17 cellular contexts compared by ENCODE assay signal in the genomic region with DNA sequence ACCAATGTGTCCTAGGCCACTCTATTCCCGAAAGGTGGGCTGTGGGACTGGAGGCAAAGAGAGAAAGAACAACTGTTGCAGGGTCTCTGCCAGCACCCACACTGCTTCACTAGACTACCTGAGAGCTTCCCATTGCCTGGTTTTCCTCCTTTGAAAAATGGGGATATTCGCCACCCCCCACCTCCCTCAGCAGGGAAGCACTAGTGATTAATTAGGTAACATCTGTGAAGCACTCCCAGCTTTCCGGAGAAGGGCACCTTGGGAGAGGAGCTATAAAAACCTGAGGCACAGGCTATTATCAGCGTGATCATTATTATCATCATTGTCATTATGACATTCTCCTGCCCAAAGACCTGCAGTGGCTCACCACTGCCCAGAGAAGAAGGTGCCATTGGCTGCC.
DNase-seq lines count a peak whose midpoint lies in the region; ATAC-seq, FAIRE-seq and TF ChIP-seq lines count a peak whose summit lies in the region.
"Had no signal": no experiment of that assay in that cellular context is flagged by ENCODE, and none has a peak within 500 bp of the region (broad histone marks: within the 10 kb centered on the region; RNA-seq: fewer than 3 reads in every experiment).

No MANE protein-coding gene starts in this region.

- CTCF ChIA-PET in H1 (lab: Charles Lee; ENCODE audit: partially characterized antibody) = interaction anchor here (0.7 to 2.2 kb wide), 4 partner anchors 19 to 80 kb away, joined by 3 to 6 read pairs (median 4); no protein-coding TSS in a partner anchor

- no peak overlapping the region for H4K8ac ChIP-seq in H1 (ENCODE audit: extremely low read depth, insufficient read depth, low read length)

- H2BK5ac ChIP-seq in H1 (ENCODE audit: low read depth, low read length) = peak overlapping the region; percentile 3; the same call in 1 of the 2 replicates

- FAIRE-seq in H1 (lab: Jason Lieb, UNC) = no peak
- FAIRE-seq: RCC 7860 had no signal

- 67% methylated on average over 4 of the region's 4 CpGs; no CpG with 5 or more reads in 1 of the 2 experiments for WGBS in H1 (ENCODE audit: extremely low coverage in 1 of 2, insufficient coverage in 1 of 2, insufficient read length in 1 of 2, insufficient replicate concordance in 2 of 2, low coverage in 1 of 2, low lambda C conversion rate in 2 of 2, missing lambda C conversion rate in 1 of 2), 2 experiments

- no peak overlapping the region for H4K5ac ChIP-seq in H1 (ENCODE audit: insufficient read length, low read depth, low read length)

- H3K18ac ChIP-seq in H1 (ENCODE audit: extremely low read depth, low read length) = peak overlapping the region; percentile 26; the same call in 1 of the 2 replicates

- 0 out of 2 replicates have a peak overlapping the region, but pooled peaks have one; percentile 1 for H2AK5ac ChIP-seq in H1 (ENCODE audit: low read depth, low read length)

- no peak overlapping the region for H3K23ac ChIP-seq in H1 (ENCODE audit: insufficient read length)

- peak overlapping the region; percentile 25 for H4K91ac ChIP-seq in H1 (replicated peaks; ENCODE audit: insufficient read length, low read length)

- no peak overlapping the region for H3K56ac ChIP-seq in H1 (replicated peaks; ENCODE audit: insufficient read length, low read depth, low read length)

- no peak overlapping the region for H3K4me3 ChIP-seq in H1 (ENCODE audit: extremely low read depth in 1 of 4, insufficient read depth in 2 of 4, low read depth in 3 of 4, low read length in 4 of 4)
- H3K4me3 ChIP-seq in vagina = no peak overlapping the region
- H3K4me3 ChIP-seq: SJCRH30 had no signal

- peaks cover 0 to 28% of the 10 kb centered on the region in 2 experiments; a peak in 3 of 4 replicates for H3K79me2 ChIP-seq in H1 (ENCODE audit: control insufficient read depth in 1 of 2, insufficient read depth in 2 of 2, low read length in 2 of 2)

- H3K4me2 ChIP-seq in H1 (ENCODE audit: insufficient read depth in 1 of 2, low read depth in 2 of 2, low read length in 2 of 2) = peak overlapping the region in 1 of 2 experiments; percentile 54; a peak in 2 of 4 replicates

- no peaks in the 10 kb centered on the region for H4K20me1 ChIP-seq in H1 (replicated peaks in 1 of 2; ENCODE audit: control insufficient read depth in 1 of 2, insufficient read depth in 2 of 2, low read length in 2 of 2)

- H3K4me1 ChIP-seq in H1 (replicated peaks in 1 of 4; ENCODE audit: control insufficient read depth in 3 of 4, insufficient read depth in 4 of 4, low read length in 3 of 4) = peaks cover 10 to 46% (median 40%) of the 10 kb centered on the region in 4 experiments
- H3K4me1 ChIP-seq in vagina = peaks cover 35% of the 10 kb centered on the region
- H3K4me1 ChIP-seq: SJCRH30 had no signal

- H2AFZ ChIP-seq in H1 (ENCODE audit: low read length) = no peak overlapping the region

- no peak overlapping the region for H3K9ac ChIP-seq in H1 (replicated peaks in 1 of 4; ENCODE audit: extremely low read depth in 1 of 4, low read depth in 3 of 4, low read length in 3 of 4)

- no peak for TF ChIP-seq RAD21 in H1 (IDR thresholded peaks at IDR 0.05 in 1 of 2, conservative IDR thresholded peaks at IDR 0.05 in 1 of 2; ENCODE audit: low read depth in 2 of 2, low read length in 2 of 2)

- intact Hi-C loops in vagina (cut with DNase I) = no loop called here

- TF ChIP-seq POLR2A in H1 (IDR thresholded peaks at IDR 0.05; ENCODE audit: control extremely low read depth in 1 of 2, low read depth in 2 of 2, low read length in 2 of 2) (no peak), vagina (IDR thresholded peaks at IDR 0.05) (no peak)

- no peaks in the 10 kb centered on the region; the same call in 1 of the 2 replicates for H3K23me2 ChIP-seq in H1 (ENCODE audit: low read depth, low read length)

- no peak overlapping the region for H2BK15ac ChIP-seq in H1 (ENCODE audit: low read length)

- peak overlapping the region; percentile 23; the same call in 1 of the 2 replicates for H2BK20ac ChIP-seq in H1 (ENCODE audit: low read length)

- POLR2A ChIA-PET in H1 (lab: Charles Lee; ENCODE audit: partially characterized antibody) = interaction anchor here (1.3 to 1.6 kb wide), 2 partner anchors 17 to 77 kb away, joined by 3 to 4 read pairs; no protein-coding TSS in a partner anchor

- H3K36me3 ChIP-seq in H1 (ENCODE audit: control insufficient read depth in 2 of 4, insufficient read depth in 4 of 4, low read length in 3 of 4) (no peaks in the 10 kb centered on the region), vagina (no peaks in the 10 kb centered on the region)
- H3K36me3 ChIP-seq: SJCRH30 had no signal

- ATAC-seq in GM18858 (IDR thresholded peaks at IDR 0.05; ENCODE audit: unreplicated experiment) = no peak

- 0 out of 2 replicates have a peak overlapping the region, but pooled peaks have one; percentile 61 for H2BK12ac ChIP-seq in H1 (ENCODE audit: low read depth, low read length)

- peaks cover 2% of the 10 kb centered on the region; the same call in 1 of the 2 replicates for H3K79me1 ChIP-seq in H1 (ENCODE audit: low read depth, low read length)

- H3K27ac ChIP-seq in H1 (ENCODE audit: low read depth, low read length) (no peak overlapping the region), vagina (peak overlapping the region; percentile 64)
- H3K27ac ChIP-seq: SJCRH30 had no signal

- TF ChIP-seq EP300 in H1 (IDR thresholded peaks at IDR 0.05; ENCODE audit: borderline replicate concordance in 1 of 2, low read depth in 2 of 2, low read length in 2 of 2) = no peak

- no peak for TF ChIP-seq CTCF in H1 (IDR thresholded peaks at IDR 0.05; ENCODE audit: control extremely low read depth in 1 of 3, insufficient read depth in 1 of 3, low read depth in 1 of 3, low read length in 3 of 3)
- TF ChIP-seq CTCF in vagina (IDR thresholded peaks at IDR 0.05) = no peak

- H2BK120ac ChIP-seq in H1 (replicated peaks; ENCODE audit: low read depth, low read length) = peak overlapping the region; percentile 13

- H3K27me3 ChIP-seq in H1 (replicated peaks in 1 of 4; ENCODE audit: control insufficient read depth in 3 of 4, extremely low read depth in 1 of 4, insufficient read depth in 3 of 4, low read length in 3 of 4) (no peaks in the 10 kb centered on the region), vagina (no peaks in the 10 kb centered on the region)
- H3K27me3 ChIP-seq: SJCRH30 had no signal

- no peak overlapping the region for H3K4ac ChIP-seq in H1 (replicated peaks; ENCODE audit: insufficient read length, low read depth, low read length)

- DNase-seq in NCI-H2227 (lab: John Stamatoyannopoulos, UW; ENCODE audit: unreplicated experiment) (peak; percentile 20), NCI-H2227 treated with DMSO at 0.1 percent for 48 hours (lab: John Stamatoyannopoulos, UW) (no peak), NCI-H2171 (lab: John Stamatoyannopoulos, UW) (peak; percentile 61), H1 (ENCODE audit: low read depth in 1 of 2, low spot score in 2 of 2) (no peak), vagina (ENCODE audit: extremely low spot score in 2 of 2) (no peak)
- DNase-seq in stimulated activated CD4-positive, alpha-beta T cell treated with anti-CD3 and anti-CD28 coated beads, Interleukin-1b, Interleukin-23, amount 100 ng/mL, for 48 hours = no peak
- DNase-seq: EL, GF-D8, HCEC 1CT, KG1, NCI-H1092, NCI-H1436, NCI-H187 treated with DMSO at 0.1 percent for 48 hours, OCI-M1, SJCRH30 had no signal

- no peak overlapping the region for H3K14ac ChIP-seq in H1 (ENCODE audit: insufficient read length)

- no peaks in the 10 kb centered on the region for H3K9me3 ChIP-seq in H1 (ENCODE audit: insufficient read depth in 2 of 2, low read depth in 1 of 2, low read length in 1 of 2)
- no peaks in the 10 kb centered on the region for H3K9me3 ChIP-seq in vagina
- H3K9me3 ChIP-seq: SJCRH30 had no signal

TF ChIP-seq in H1, 55 proteins besides CTCF, POLR2A, EP300 and RAD21:
- TF ChIP-seq RFX5 (IDR thresholded peaks at IDR 0.05; ENCODE audit: borderline replicate concordance, low read depth, low read length) (no peak), POLR2AphosphoS5 (IDR thresholded peaks at IDR 0.05; ENCODE audit: low read depth, low read length) (no peak), CHD1 (IDR thresholded peaks at IDR 0.05; ENCODE audit: low read depth, low read length) (no peak), USF2 (IDR thresholded peaks at IDR 0.05; ENCODE audit: low read length) (no peak), RNF2 (IDR thresholded peaks at IDR 0.05; ENCODE audit: borderline replicate concordance, low read depth, low read length, missing control alignments, poor library complexity, severe bottlenecking) (no peak), RXRA (IDR thresholded peaks at IDR 0.05; ENCODE audit: insufficient read depth, low read depth, low read length) (no peak), CBX8 (IDR thresholded peaks at IDR 0.05; ENCODE audit: borderline replicate concordance, low read depth, low read length) (no peak), KDM5A (IDR thresholded peaks at IDR 0.05; ENCODE audit: low read length) (no peak), BCL11A (IDR thresholded peaks at IDR 0.05; ENCODE audit: low read depth in 2 of 2, low read length in 2 of 2) (no peak)
TF ChIP-seq in H1: peak in this region for 0.

Comparison
In these comparisons a context has a peak if more than half of its experiments do, and no peak if none do; other contexts are left out.
1. DNase-seq: peak in NCI-H2227 (single experiment) and NCI-H2171 (single experiment); none in NCI-H2227 treated with DMSO at 0.1 percent for 48 hours (single experiment), H1 (0 of 2), vagina (0 of 2) and stimulated activated CD4-positive, alpha-beta T cell treated with anti-CD3 and anti-CD28 coated beads, Interleukin-1b, Interleukin-23, amount 100 ng/mL, for 48 hours (single experiment).